ENCODE assay signal across 1 cellular context in genomic region chr17:31467502-31468256, GRCh38.
TF ChIP-seq lines count a peak whose summit lies in the region.

No MANE protein-coding gene starts in this region.

TF ChIP-seq in liver, 16 proteins besides CTCF, POLR2A, EP300 and RAD21 (continued from another document):
- TF ChIP-seq ZBTB33 (IDR thresholded peaks at IDR 0.05) (no peak), GABPA (IDR thresholded peaks at IDR 0.05 in 1 of 2, conservative IDR thresholded peaks at IDR 0.05 in 1 of 2) (no peak)
